In genomic region chr14:22887260-22887989, GRCh38 we compare ENCODE assay signal across 6 cellular contexts. TPM values are rescaled to one million over a fixed set of nuclear protein-coding genes. Genes with fewer than 3 reads are reported as not detected.
DNase-seq lines count a peak whose midpoint lies in the region; ATAC-seq lines count a peak whose summit lies in the region.

No MANE protein-coding gene starts in this region.

- H3K27me3 ChIP-seq in SJSA1 (replicated peaks), result no peaks in the 10 kb centered on the region
- H3K27me3 ChIP-seq in esophagus (ENCODE audit: control insufficient read depth in 1 of 2, insufficient read depth in 2 of 2, low read length in 2 of 2), result no peaks in the 10 kb centered on the region

- peak overlapping the region; percentile 44 for H3K4me3 ChIP-seq in SJSA1
- H3K4me3 ChIP-seq in esophagus (ENCODE audit: low read depth in 1 of 2, low read length in 2 of 2), result peak overlapping the region; percentile 43 to 55

- no peak overlapping the region for H3K27ac ChIP-seq in SJSA1
- H3K27ac ChIP-seq in esophagus (ENCODE audit: low read depth in 2 of 2, low read length in 1 of 2), result peak overlapping the region; percentile 65 to 87

- ATAC-seq in GM18909 (IDR thresholded peaks at IDR 0.05; ENCODE audit: poor library complexity, unreplicated experiment) (peak; percentile 47), HG03460 (IDR thresholded peaks at IDR 0.05; ENCODE audit: unreplicated experiment) (peak; percentile 39)

- DNase-seq in SJSA1 (ENCODE audit: low read depth in 1 of 2, low spot score in 2 of 2) (peak in 1 of 2 experiments; percentile 66), renal cortical epithelial cell (ENCODE audit: low read depth) (peak; percentile 96), C1 segment of cervical spinal cord (lab: John Stamatoyannopoulos, UW) (no peak)

- H3K9me3 ChIP-seq in SJSA1 (replicated peaks) (no peaks in the 10 kb centered on the region), esophagus (ENCODE audit: control insufficient read depth in 2 of 2, insufficient read depth in 1 of 2, low read depth in 1 of 2, low read length in 1 of 2) (no peaks in the 10 kb centered on the region)

- 23 to 24% methylated on average over 11 of the region's 11 CpGs for WGBS in esophagus, 2 donors

- peaks cover 3% of the 10 kb centered on the region; the same call in 1 of the 2 replicates for H3K36me3 ChIP-seq in SJSA1
- no peaks in the 10 kb centered on the region for H3K36me3 ChIP-seq in esophagus (ENCODE audit: control insufficient read depth in 2 of 2, insufficient read depth in 2 of 2, low read length in 1 of 2)

- H3K4me1 ChIP-seq in SJSA1 (replicated peaks), result peaks cover 13% of the 10 kb centered on the region
- H3K4me1 ChIP-seq in esophagus (ENCODE audit: control insufficient read depth in 2 of 2, insufficient read depth in 2 of 2, low read length in 1 of 2), result peaks cover 6 to 16% of the 10 kb centered on the region in 2 donors

RNA-seq across cellular contexts. Expression of gene REM2, which starts 4.4 kb away (rescaled TPM):
- total RNA-seq in SJSA1 (2014; rRNA removed; shearing (Covaris generic)), result 0.05 TPM in 1 of 2 replicates, not detected in the other
- polyA plus RNA-seq in esophagus, result 1 to 10 TPM in 1 of 2 donors, under 1 TPM in 1; 0.31 to 1.1 TPM
- total RNA-seq in renal cortical epithelial cell, result under 0.01 and 0.20 TPM in 2 replicates

RNA-seq across cellular contexts. Expression of gene LRP10, which starts 15.9 kb away (rescaled TPM):
- total RNA-seq in SJSA1 (2014; rRNA removed; shearing (Covaris generic)), result 37.4 and 41.4 TPM in 2 replicates
- 100 to 1,000 TPM in 1 of 2 donors, 10 to 100 TPM in 1; 69.8 to 129 TPM for polyA plus RNA-seq in esophagus
- 71.9 and 268 TPM in 2 replicates for total RNA-seq in renal cortical epithelial cell

RNA-seq across cellular contexts. Expression of gene RBM23, which starts 31.5 kb away (rescaled TPM):
- 67.8 and 86.9 TPM in 2 replicates for total RNA-seq in SJSA1 (2014; rRNA removed; shearing (Covaris generic))
- 10 to 100 TPM; 21.2 to 35.8 TPM for polyA plus RNA-seq in esophagus
- 127 and 148 TPM in 2 replicates for total RNA-seq in renal cortical epithelial cell

RNA-seq across cellular contexts. Expression of gene PRMT5, which starts 41.8 kb away (rescaled TPM):
- total RNA-seq in SJSA1 (2014; rRNA removed; shearing (Covaris generic)), result 43.9 and 67.8 TPM in 2 replicates
- 10 to 100 TPM; 31.4 to 47.1 TPM for polyA plus RNA-seq in esophagus
- 74.3 and 78.0 TPM in 2 replicates for total RNA-seq in renal cortical epithelial cell

RNA-seq across cellular contexts. Expression of gene MMP14, which starts 51.0 kb away (rescaled TPM):
- 101 and 117 TPM in 2 replicates for total RNA-seq in SJSA1 (2014; rRNA removed; shearing (Covaris generic))
- 10 to 100 TPM; 54.1 to 81.6 TPM for polyA plus RNA-seq in esophagus
- 180 and 295 TPM in 2 replicates for total RNA-seq in renal cortical epithelial cell
